Comparison of ENCODE assay signal across 8 cellular contexts in genomic region chr12:117850048-117850447, GRCh38.
DNase-seq lines count a peak whose midpoint lies in the region; ATAC-seq and TF ChIP-seq lines count a peak whose summit lies in the region.

No MANE protein-coding gene starts in this region.

- H3K36me3 ChIP-seq in CD8-positive, alpha-beta memory T cell (ENCODE audit: insufficient read depth, low read length), result no peaks in the 10 kb centered on the region

- intact Hi-C loops in posterior cingulate gyrus (cut with DNase I), result no loop called here

- peak; percentile 81 for TF ChIP-seq CTCF in AG04449 (IDR thresholded peaks at IDR 0.05; ENCODE audit: insufficient read depth, low read length, missing control alignments)
- peak; percentile 96 for TF ChIP-seq CTCF in astrocyte of the cerebellum (IDR thresholded peaks at IDR 0.05; ENCODE audit: low read depth, low read length, missing control alignments)

- H3K9me3 Mint-ChIP-seq in CD8-positive, alpha-beta memory T cell, result peaks cover 0 to 4% (median 0%) of the 10 kb centered on the region in 5 donors

- H3K36me3 Mint-ChIP-seq in CD8-positive, alpha-beta memory T cell, result no peaks in the 10 kb centered on the region

- H3K27ac Mint-ChIP-seq in CD8-positive, alpha-beta memory T cell, result no peak overlapping the region

- no peaks in the 10 kb centered on the region for H3K9me3 ChIP-seq in CD8-positive, alpha-beta memory T cell (ENCODE audit: low read length)

- in situ Hi-C loops in G401 (cut with HindIII; ENCODE audit: low sequenced_read_pairs), result no loop called here
- in situ Hi-C loops in astrocyte of the cerebellum (cut with HindIII; ENCODE audit: low sequenced_read_pairs), result loop anchor here (10.0 kb wide), 2 partner anchors 615 to 655 kb away; partner anchors contain the start of gene FBXO21

- peaks cover 16 to 36% of the 10 kb centered on the region in 2 donors for H3K27me3 Mint-ChIP-seq in CD8-positive, alpha-beta memory T cell

- CTCF ChIA-PET in AG04449 (lab: Yijun Ruan, JAX), result interaction anchor here (0.5 to 12.6 kb wide), 53 partner anchors 9 to 824 kb away, joined by 3 to 276 read pairs (median 4); no protein-coding TSS in a partner anchor
- CTCF ChIA-PET in CD8-positive, alpha-beta memory T cell (lab: Charles Lee), result interaction anchor here (1.2 to 1.6 kb wide), 4 partner anchors 8 to 637 kb away, joined by 4 to 9 read pairs (median 7); no protein-coding TSS in a partner anchor

- no peaks in the 10 kb centered on the region for H3K4me1 ChIP-seq in CD8-positive, alpha-beta memory T cell (ENCODE audit: insufficient read depth, low read length)

- H3K4me3 Mint-ChIP-seq in CD8-positive, alpha-beta memory T cell, result no peak overlapping the region

- no peak overlapping the region for H3K27ac ChIP-seq in CD8-positive, alpha-beta memory T cell (ENCODE audit: low read depth, low read length)

- H3K4me3 ChIP-seq in AG04449 (ENCODE audit: low read depth, low read length), result no peak overlapping the region
- no peak overlapping the region for H3K4me3 ChIP-seq in astrocyte of the cerebellum (ENCODE audit: low read depth, low read length)
- no peak overlapping the region for H3K4me3 ChIP-seq in CD8-positive, alpha-beta memory T cell (ENCODE audit: low read length)

- no peak for DNase-seq in AG04449 (ENCODE audit: low read depth, low spot score)
- peak; percentile 73 for DNase-seq in G401 (ENCODE audit: low spot score)
- peak; percentile 29 for DNase-seq in NCI-H1105 (lab: John Stamatoyannopoulos, UW)
- DNase-seq in astrocyte of the cerebellum (ENCODE audit: low read depth), result peak; percentile 29
- peak; percentile 65 for DNase-seq in kidney tubule cell (ENCODE audit: low spot score)
- DNase-seq in CD8-positive, alpha-beta memory T cell, result no peak
- DNase-seq in posterior cingulate gyrus, result no peak

- no peaks in the 10 kb centered on the region for H3K4me1 Mint-ChIP-seq in CD8-positive, alpha-beta memory T cell

- no peaks in the 10 kb centered on the region for H3K27me3 ChIP-seq in CD8-positive, alpha-beta memory T cell (ENCODE audit: insufficient read depth, low read length, poor library complexity, severe bottlenecking)

- POLR2A ChIA-PET in AG04449 (lab: Yijun Ruan, JAX), result no interaction called here
- POLR2A ChIA-PET in CD8-positive, alpha-beta memory T cell (lab: Charles Lee), result no interaction called here

- ATAC-seq in HG03159 (IDR thresholded peaks at IDR 0.05; ENCODE audit: unreplicated experiment), result no peak

Comparison
In these comparisons a context has a peak if more than half of its experiments do, and no peak if none do; other contexts are left out.
1. DNase-seq: peak in G401 (single experiment), NCI-H1105 (single experiment), astrocyte of the cerebellum (single experiment) and kidney tubule cell (single experiment); none in AG04449 (single experiment), CD8-positive, alpha-beta memory T cell (0 of 5) and posterior cingulate gyrus (0 of 10).